In genomic region chr14:51990488-51990887, GRCh38 we compare ENCODE assay signal across 8 cellular contexts. TPM values are rescaled to one million over a fixed set of nuclear protein-coding genes. Genes with fewer than 3 reads are reported as not detected.
A peak's percentile ranks its signal among the peaks of the same experiment; 100 is the strongest.
DNase-seq lines count a peak whose midpoint lies in the region; ATAC-seq and TF ChIP-seq lines count a peak whose summit lies in the region.

No MANE protein-coding gene starts in this region.

- H3K36me3 ChIP-seq in CD8-positive, alpha-beta memory T cell (ENCODE audit: insufficient read depth, low read length), result peaks cover 27% of the 10 kb centered on the region
- H3K36me3 ChIP-seq in OCI-LY1 (ENCODE audit: insufficient read depth, low read length), result peaks cover 43% of the 10 kb centered on the region
- H3K36me3 ChIP-seq in endodermal cell (ENCODE audit: control insufficient read depth, insufficient read depth, low read length), result peaks cover 44% of the 10 kb centered on the region
- peaks cover 40% of the 10 kb centered on the region for H3K36me3 ChIP-seq in osteoblast (ENCODE audit: insufficient read depth, low read length)

- CTCF ChIA-PET in CD8-positive, alpha-beta memory T cell (lab: Charles Lee), result interaction anchor here (0.9 kb wide), 1 partner anchor 11 kb away, joined by 3 read pairs; no protein-coding TSS in a partner anchor

- H4K20me1 ChIP-seq in OCI-LY1 (ENCODE audit: insufficient read depth, low read length), result no peaks in the 10 kb centered on the region
- H4K20me1 ChIP-seq in osteoblast (ENCODE audit: insufficient read depth, low read length), result no peaks in the 10 kb centered on the region

- peak overlapping the region; percentile 94 for H3K4me3 ChIP-seq in CD8-positive, alpha-beta memory T cell (ENCODE audit: low read length)
- H3K4me3 ChIP-seq in OCI-LY1 (ENCODE audit: low read depth, low read length, poor library complexity, severe bottlenecking) (peak overlapping the region; percentile 74), endodermal cell (ENCODE audit: low read length) (peak overlapping the region; percentile 100), osteoblast (ENCODE audit: insufficient read depth, low read length) (peak overlapping the region; percentile 77)

- H3K79me2 ChIP-seq in OCI-LY1 (ENCODE audit: insufficient read depth, low read length) (peaks cover 19% of the 10 kb centered on the region), osteoblast (ENCODE audit: insufficient read depth, low read length) (peaks cover 37% of the 10 kb centered on the region)

- H3K4me3 Mint-ChIP-seq in CD8-positive, alpha-beta memory T cell, result peak overlapping the region; percentile 92 to 97 (median 95)
- H3K4me3 Mint-ChIP-seq in endodermal cell, result peak overlapping the region; percentile 83

- H3K36me3 Mint-ChIP-seq in CD8-positive, alpha-beta memory T cell, result peaks cover 0 to 49% (median 5%) of the 10 kb centered on the region in 3 donors
- peaks cover 34% of the 10 kb centered on the region for H3K36me3 Mint-ChIP-seq in endodermal cell (ENCODE audit: low read depth)

- H2AFZ ChIP-seq in OCI-LY1 (ENCODE audit: low read length), result no peak overlapping the region
- no peak overlapping the region for H2AFZ ChIP-seq in osteoblast (ENCODE audit: low read length)

- no peak for ATAC-seq in GM19324 (IDR thresholded peaks at IDR 0.05; ENCODE audit: low FRiP score, unreplicated experiment)

- 79% methylated on average over 2 of the region's 3 CpGs; no CpG with 5 or more reads in 1 of the 2 experiments for WGBS in endodermal cell (ENCODE audit: insufficient coverage in 1 of 2, insufficient read length in 1 of 2), 2 experiments

- H3K27ac ChIP-seq in CD8-positive, alpha-beta memory T cell (ENCODE audit: low read depth, low read length), result no peak overlapping the region
- H3K27ac ChIP-seq in OCI-LY1 (ENCODE audit: low read depth, low read length, poor library complexity, severe bottlenecking) (no peak overlapping the region), endodermal cell (ENCODE audit: low read depth, low read length) (no peak overlapping the region), osteoblast (ENCODE audit: low read depth, low read length) (peak overlapping the region; percentile 75)

- H3K9me2 ChIP-seq in OCI-LY1 (ENCODE audit: low read depth, low read length), result no peaks in the 10 kb centered on the region

- TF ChIP-seq CTCF in OCI-LY1 (IDR thresholded peaks at IDR 0.05; ENCODE audit: low read length) (no peak), endodermal cell (conservative IDR thresholded peaks at IDR 0.05) (no peak), osteoblast (IDR thresholded peaks at IDR 0.05; ENCODE audit: extremely low read depth, low read depth, low read length) (no peak), GM20000 (IDR thresholded peaks at IDR 0.05; ENCODE audit: extremely low read depth, missing control alignments) (no peak)

- POLR2A ChIA-PET in CD8-positive, alpha-beta memory T cell (lab: Charles Lee), result no interaction called here

- H3K9ac ChIP-seq in OCI-LY1 (ENCODE audit: low read length) (peak overlapping the region; percentile 80), endodermal cell (ENCODE audit: extremely low read depth, low read length, poor library complexity, severe bottlenecking) (peak overlapping the region; percentile 90)

- H3K9me3 ChIP-seq in CD8-positive, alpha-beta memory T cell (ENCODE audit: low read length), result no peaks in the 10 kb centered on the region
- H3K9me3 ChIP-seq in OCI-LY1 (ENCODE audit: low read length) (no peaks in the 10 kb centered on the region), endodermal cell (ENCODE audit: control insufficient read depth, low read length) (no peaks in the 10 kb centered on the region), osteoblast (ENCODE audit: low read depth, low read length) (no peaks in the 10 kb centered on the region)

- H3K27ac Mint-ChIP-seq in CD8-positive, alpha-beta memory T cell, result peak overlapping the region in 7 of 8 donors; percentile 79 to 99 (median 96)
- H3K27ac Mint-ChIP-seq in endodermal cell, result no peak overlapping the region

- DNase-seq in CD8-positive, alpha-beta memory T cell, result no peak
- DNase-seq in endodermal cell, result no peak
- no peak for DNase-seq in osteoblast (ENCODE audit: insufficient read length, low spot score, missing footprints)
- DNase-seq in COLO829 (ENCODE audit: low spot score), result no peak
- no peak for DNase-seq in GM20000 (ENCODE audit: low spot score)
- no peak for DNase-seq in iPS-NIHi11 (ENCODE audit: low spot score)

- H3K4me1 Mint-ChIP-seq in CD8-positive, alpha-beta memory T cell, result peaks cover 40 to 62% (median 55%) of the 10 kb centered on the region in 3 donors
- H3K4me1 Mint-ChIP-seq in endodermal cell, result peaks cover 26% of the 10 kb centered on the region

- no peaks in the 10 kb centered on the region for H3K9me3 Mint-ChIP-seq in CD8-positive, alpha-beta memory T cell
- H3K9me3 Mint-ChIP-seq in endodermal cell, result no peaks in the 10 kb centered on the region

- no peaks in the 10 kb centered on the region for H3K27me3 ChIP-seq in CD8-positive, alpha-beta memory T cell (ENCODE audit: insufficient read depth, low read length, poor library complexity, severe bottlenecking)
- H3K27me3 ChIP-seq in OCI-LY1 (ENCODE audit: insufficient read depth, low read length), result no peaks in the 10 kb centered on the region
- H3K27me3 ChIP-seq in endodermal cell (ENCODE audit: control insufficient read depth, insufficient read depth, low read length, poor library complexity, severe bottlenecking), result peaks cover 5% of the 10 kb centered on the region
- H3K27me3 ChIP-seq in osteoblast (ENCODE audit: insufficient read depth, low read length), result no peaks in the 10 kb centered on the region

- H3K4me1 ChIP-seq in CD8-positive, alpha-beta memory T cell (ENCODE audit: insufficient read depth, low read length), result peaks cover 30% of the 10 kb centered on the region
- H3K4me1 ChIP-seq in OCI-LY1 (ENCODE audit: insufficient read depth, low read length, severe bottlenecking) (peaks cover 35% of the 10 kb centered on the region), endodermal cell (ENCODE audit: control insufficient read depth, insufficient read depth, low read length) (peaks cover 5% of the 10 kb centered on the region), osteoblast (ENCODE audit: insufficient read depth, low read length) (peaks cover 11% of the 10 kb centered on the region)

- peak overlapping the region; percentile 77 for H3K4me2 ChIP-seq in OCI-LY1 (ENCODE audit: low read length)
- H3K4me2 ChIP-seq in osteoblast (ENCODE audit: insufficient read depth, low read length), result peak overlapping the region; percentile 94

- H3F3A ChIP-seq in OCI-LY1 (ENCODE audit: insufficient read depth, low read length), result no peaks in the 10 kb centered on the region

- H3K27me3 Mint-ChIP-seq in CD8-positive, alpha-beta memory T cell, result no peaks in the 10 kb centered on the region
- peaks cover 2% of the 10 kb centered on the region for H3K27me3 Mint-ChIP-seq in endodermal cell (ENCODE audit: insufficient read depth)

RNA-seq across cellular contexts. Expression of gene RTRAF, which starts 1.1 kb away (rescaled TPM):
- total RNA-seq in CD8-positive, alpha-beta memory T cell, result 100 to 1,000 TPM; 204 to 217 TPM
- 210 TPM for polyA plus RNA-seq in CD8-positive, alpha-beta memory T cell
- total RNA-seq in endodermal cell (100 to 1,000 TPM; 284 to 307 TPM), osteoblast (53.2 and 63.6 TPM in 2 replicates)
- polyA plus RNA-seq in endodermal cell (2013, experiment 1 of 2), result 355 TPM
- 325 TPM for polyA plus RNA-seq in endodermal cell (2013, experiment 2 of 2)
